In the genomic region with DNA sequence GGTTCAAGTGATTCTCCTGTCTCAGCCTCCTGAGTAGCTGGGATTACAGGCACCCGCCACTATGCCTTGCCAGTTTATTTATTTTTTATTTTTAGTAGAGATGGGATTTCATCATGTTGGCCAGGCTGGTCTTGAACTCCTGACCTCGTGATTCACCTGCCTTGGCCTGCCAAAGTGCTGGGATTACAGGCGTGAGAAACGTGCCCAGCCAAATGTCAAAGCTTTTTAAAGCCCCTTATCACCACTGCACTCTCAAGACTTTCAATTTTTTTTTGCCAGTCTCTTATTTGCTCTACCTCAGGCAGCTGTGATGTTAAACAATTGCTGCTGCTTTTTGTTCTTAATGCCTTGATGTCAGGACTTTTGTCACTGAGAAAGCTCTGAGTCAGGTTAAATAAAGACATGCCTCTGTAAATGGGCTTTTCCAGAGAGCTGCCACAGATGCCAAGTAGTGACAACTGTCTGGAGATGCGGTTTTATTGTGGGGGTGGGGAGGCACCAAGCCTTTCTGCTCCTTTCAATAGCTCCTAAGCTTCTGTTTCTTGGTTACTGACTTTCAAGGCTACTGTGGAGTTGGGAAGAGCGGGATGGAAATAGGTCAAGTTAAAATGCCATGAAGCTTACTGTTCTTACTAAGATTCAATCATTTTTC, we compare ENCODE assay signal across 21 cellular contexts. TPM values are rescaled to one million over a fixed set of nuclear protein-coding genes. Genes with fewer than 3 reads are reported as not detected.
A peak's percentile ranks its signal among the peaks of the same experiment; 100 is the strongest.
DNase-seq lines count a peak whose midpoint lies in the region; ATAC-seq and TF ChIP-seq lines count a peak whose summit lies in the region.
"Had no signal": no experiment of that assay in that cellular context is flagged by ENCODE, and none has a peak within 500 bp of the region (broad histone marks: within the 10 kb centered on the region; RNA-seq: fewer than 3 reads in every experiment).

No MANE protein-coding gene starts in this region.

- 56 to 69% methylated on average over 6 of the region's 6 CpGs for WGBS in heart right ventricle, 2 donors

- intact Hi-C loops in heart right ventricle (cut with DNase I) (loop anchor here in 9 of 10 donors (1.0 to 10.0 kb wide), 9 partner anchors 156 to 268 kb away; a partner anchor contains a TSS), A673 (cut with micrococcal nuclease; ENCODE audit: unreplicated experiment) (loop anchor here (5.0 kb wide), 2 partner anchors 178 to 748 kb away; no protein-coding TSS in a partner anchor)

- H3K27me3 Mint-ChIP-seq in GM23338 (ENCODE audit: insufficient read depth, low read depth, poor library complexity) (peaks cover 4% of the 10 kb centered on the region), neural progenitor cell (ENCODE audit: insufficient read depth, low read depth) (no peaks in the 10 kb centered on the region)
- H3K27me3 Mint-ChIP-seq: dendritic cell treated with granulocyte-macrophage colony-stimulating factor and Interleukin-4, amounts not matched to agents 40 ng/mL and 50 ng/mL, for 4 days had no signal

- H3K4me3 ChIP-seq in GM23338 (no peak overlapping the region), heart right ventricle (no peak overlapping the region), neural progenitor cell (no peak overlapping the region), A673 (ENCODE audit: low read depth, low read length, poor library complexity, severe bottlenecking) (no peak overlapping the region)
- H3K4me3 ChIP-seq: hepatocyte, SJCRH30, upper lobe of left lung had no signal

- no peaks in the 10 kb centered on the region for H3K9me2 ChIP-seq in GM23338 (ENCODE audit: insufficient read depth)

- POLR2A ChIA-PET in A673 (lab: Charles Lee; ENCODE audit: low non-redundant PET) = no interaction called here

- DNase-seq in GM23338 (ENCODE audit: low spot score) (peak; percentile 17), NCI-H82 (lab: John Stamatoyannopoulos, UW) (peak; percentile 31), heart right ventricle (no peak), neural progenitor cell (ENCODE audit: low spot score) (peak; percentile 26), A673 (ENCODE audit: low spot score) (no peak), DMS53 (lab: John Stamatoyannopoulos, UW) (no peak)
- DNase-seq: activated CD4-positive, alpha-beta T cell treated with anti-CD3 and anti-CD28 coated beads, Interleukin-2, amount 50 U/mL, for 1 hour; DND-41; H7; Kasumi-1; kidney; NCI-H1417 treated with DMSO at 0.1 percent for 48 hours; NCI-H748 treated with DMSO at 0.1 percent for 48 hours; SJCRH30; stimulated activated CD4-positive, alpha-beta T cell treated with anti-CD3 and anti-CD28 coated beads, Interleukin-4, amount 100 ng/mL, for 4 hours; upper lobe of left lung had no signal

- TF ChIP-seq CTCF in GM23338 (conservative IDR thresholded peaks at IDR 0.05; ENCODE audit: low read depth in 2 of 2) (no peak), heart right ventricle (IDR thresholded peaks at IDR 0.05) (no peak), neural progenitor cell (IDR thresholded peaks at IDR 0.05) (no peak), A673 (conservative IDR thresholded peaks at IDR 0.05; ENCODE audit: low read depth, low read length) (no peak)

- H3K27ac ChIP-seq in GM23338 (ENCODE audit: low read depth) = no peak overlapping the region
- no peak overlapping the region for H3K27ac ChIP-seq in heart right ventricle
- H3K27ac ChIP-seq in neural progenitor cell = no peak overlapping the region
- H3K27ac ChIP-seq in A673 (ENCODE audit: low read depth, low read length, poor library complexity, severe bottlenecking) = no peak overlapping the region
- H3K27ac ChIP-seq: hepatocyte, SJCRH30, upper lobe of left lung had no signal

- no peak overlapping the region for H3K9ac ChIP-seq in neural progenitor cell

- H2AFZ ChIP-seq in GM23338 (no peak overlapping the region), neural progenitor cell (replicated peaks) (no peak overlapping the region)
- H2AFZ ChIP-seq: hepatocyte had no signal

- H3K36me3 ChIP-seq in GM23338 (ENCODE audit: insufficient read depth) = 0 out of 2 replicates have a peak, but pooled peaks cover 8% of the 10 kb centered on the region
- H3K36me3 ChIP-seq in heart right ventricle = peaks cover 0 to 22% (median 4%) of the 10 kb centered on the region in 9 donors
- peaks cover 12% of the 10 kb centered on the region for H3K36me3 ChIP-seq in neural progenitor cell
- H3K36me3 ChIP-seq in A673 (ENCODE audit: insufficient read depth, low read length, poor library complexity, severe bottlenecking) = no peaks in the 10 kb centered on the region
- H3K36me3 ChIP-seq: SJCRH30 had no signal

- ATAC-seq in GM23338 (peak; percentile 47; the same call in 2 of the 3 replicates), heart right ventricle (peak in 5 of 8 donors; percentile 23 to 94 (median 49)), HG02571 (IDR thresholded peaks at IDR 0.05; ENCODE audit: unreplicated experiment) (no peak)

- H3K36me3 Mint-ChIP-seq in GM23338 (ENCODE audit: low read depth) = peaks cover 28% of the 10 kb centered on the region
- peaks cover 27% of the 10 kb centered on the region for H3K36me3 Mint-ChIP-seq in neural progenitor cell

- no peak overlapping the region for H3K4me2 ChIP-seq in GM23338
- H3K4me2 ChIP-seq in neural progenitor cell = no peak overlapping the region
- H3K4me2 ChIP-seq: hepatocyte had no signal

- H4K20me1 ChIP-seq in GM23338 (replicated peaks; ENCODE audit: insufficient read depth) = no peaks in the 10 kb centered on the region
- H4K20me1 ChIP-seq in neural progenitor cell (ENCODE audit: low read depth) = no peaks in the 10 kb centered on the region

- H3K9me3 ChIP-seq in heart right ventricle (peaks cover 0 to 40% (median 8%) of the 10 kb centered on the region in 11 donors), neural progenitor cell (ENCODE audit: low read depth) (peaks cover 29% of the 10 kb centered on the region), A673 (ENCODE audit: low read depth, low read length, poor library complexity, severe bottlenecking) (peaks cover 6% of the 10 kb centered on the region)
- H3K9me3 ChIP-seq: upper lobe of left lung had no signal

- no peaks in the 10 kb centered on the region for H3K79me2 ChIP-seq in GM23338 (replicated peaks; ENCODE audit: insufficient read depth)
- no peaks in the 10 kb centered on the region for H3K79me2 ChIP-seq in neural progenitor cell (ENCODE audit: low read depth)
- H3K79me2 ChIP-seq: hepatocyte had no signal

- CTCF ChIA-PET in A673 (lab: Charles Lee) = no interaction called here

- H3F3A ChIP-seq in GM23338 (replicated peaks; ENCODE audit: low read depth) (no peaks in the 10 kb centered on the region), neural progenitor cell (ENCODE audit: low read depth) (peaks cover 4% of the 10 kb centered on the region)

- H3K9me3 Mint-ChIP-seq in GM23338 (peaks cover 34% of the 10 kb centered on the region), neural progenitor cell (peaks cover 29% of the 10 kb centered on the region)

- peaks cover 10% of the 10 kb centered on the region; the same call in 2 of the 3 replicates for H3K4me1 Mint-ChIP-seq in GM23338
- no peaks in the 10 kb centered on the region for H3K4me1 Mint-ChIP-seq in neural progenitor cell

- no TSS peak for BruUV-seq in A673 (replicated peaks; lab: Mats Ljungman, UMichigan)

- H3K27ac Mint-ChIP-seq in GM23338 (no peak overlapping the region), neural progenitor cell (no peak overlapping the region)
- H3K27ac Mint-ChIP-seq: dendritic cell treated with granulocyte-macrophage colony-stimulating factor and Interleukin-4, amounts not matched to agents 40 ng/mL and 50 ng/mL, for 4 days; T-helper 1 cell treated with Interleukin-12 subunit alpha and Interleukin-12 subunit beta and Interleukin-4 antibody, amounts not matched to agents 30 μg/mL and 1 μg/mL, for 36 hours had no signal

- H3K27me3 ChIP-seq in GM23338 (ENCODE audit: insufficient read depth) (no peaks in the 10 kb centered on the region), heart right ventricle (no peaks in the 10 kb centered on the region), neural progenitor cell (no peaks in the 10 kb centered on the region), A673 (replicated peaks; ENCODE audit: insufficient read depth, low read depth, low read length, poor library complexity) (no peaks in the 10 kb centered on the region)
- H3K27me3 ChIP-seq: hepatocyte, SJCRH30, upper lobe of left lung had no signal

- H3K4me3 Mint-ChIP-seq in GM23338 (no peak overlapping the region), neural progenitor cell (no peak overlapping the region)
- H3K4me3 Mint-ChIP-seq: dendritic cell treated with granulocyte-macrophage colony-stimulating factor and Interleukin-4, amounts not matched to agents 40 ng/mL and 50 ng/mL, for 4 days; neural crest cell; T-helper 1 cell treated with Interleukin-12 subunit alpha and Interleukin-12 subunit beta and Interleukin-4 antibody, amounts not matched to agents 30 μg/mL and 1 μg/mL, for 36 hours had no signal

- H3K4me1 ChIP-seq in GM23338 (ENCODE audit: insufficient read depth) = no peaks in the 10 kb centered on the region
- H3K4me1 ChIP-seq in heart right ventricle = peaks cover 0 to 6% (median 0%) of the 10 kb centered on the region in 9 donors
- H3K4me1 ChIP-seq in neural progenitor cell = no peaks in the 10 kb centered on the region
- H3K4me1 ChIP-seq in A673 (ENCODE audit: insufficient read depth, low read length, poor library complexity, severe bottlenecking) = no peaks in the 10 kb centered on the region
- H3K4me1 ChIP-seq: SJCRH30, upper lobe of left lung had no signal

TF ChIP-seq in GM23338, 12 proteins besides CTCF, POLR2A, EP300 and RAD21 (continues in another document):
- TF ChIP-seq ZNF331 (CRISPR knock-in tag; IDR thresholded peaks at IDR 0.05; ENCODE audit: low read depth) = no peak

RNA-seq across cellular contexts. Expression of a gene that starts 29.2 kb away (rescaled TPM):
- total RNA-seq in GM23338 (2014; rRNA removed; shearing (Covaris generic)) = 1.7 and 2.4 TPM in 2 replicates
- polyA plus RNA-seq in GM23338 (2016; fragmentation: Nextera tagmentation; extraction: Ambion mirVana) (2.8 and 3.9 TPM in 2 replicates), heart right ventricle (1 to 10 TPM; 2.3 to 2.8 TPM)
- total RNA-seq in heart right ventricle (10 to 100 TPM in 7 of 10 donors, 1 to 10 TPM in 3; 7.2 to 11.7 (median 10.3) TPM), neural progenitor cell (ENCODE audit: low replicate concordance) (3.6 and 3.9 TPM in 2 replicates), A673 (2021) (4.0 and 5.6 TPM in 2 replicates)

Comparison
In these comparisons a context has a peak if more than half of its experiments do, and no peak if none do; other contexts are left out.
1. DNase-seq: peak in GM23338 (single experiment), NCI-H82 (single experiment) and neural progenitor cell (single experiment); none in heart right ventricle (0 of 2), A673 (single experiment) and DMS53 (single experiment).